10 cellular contexts compared by ENCODE assay signal in the genomic region with DNA sequence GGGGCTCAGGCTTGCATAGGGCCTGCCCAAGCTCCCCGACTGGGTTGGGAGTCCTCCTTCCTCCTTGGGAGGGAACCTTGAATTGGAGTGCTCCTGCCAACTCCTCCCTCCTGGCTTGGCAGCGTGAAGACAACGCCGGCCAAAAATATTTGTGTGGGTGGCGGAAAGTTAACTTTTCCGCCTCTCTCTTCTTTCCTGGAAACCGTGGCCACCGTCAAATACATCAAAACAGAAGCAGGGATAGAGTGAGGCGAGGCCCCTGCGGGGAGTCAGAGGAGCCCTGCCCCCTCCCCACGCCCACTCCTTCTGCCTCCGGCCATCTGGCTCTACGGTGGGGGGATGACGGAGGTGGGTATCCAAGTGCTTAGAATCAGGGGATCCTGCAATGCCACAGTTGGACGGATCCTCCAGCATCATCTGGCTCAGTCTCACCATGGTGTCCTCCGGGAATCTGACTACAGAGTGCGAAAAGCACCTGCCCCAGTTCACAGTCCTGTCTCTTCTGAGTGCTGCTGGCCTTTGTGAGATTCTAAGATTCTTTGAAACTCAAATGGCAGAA. TPM values are rescaled to one million over a fixed set of nuclear protein-coding genes. Genes with fewer than 3 reads are reported as not detected.
A peak's percentile ranks its signal among the peaks of the same experiment; 100 is the strongest.
DNase-seq lines count a peak whose midpoint lies in the region; ATAC-seq, FAIRE-seq and TF ChIP-seq lines count a peak whose summit lies in the region.
"Had no signal": no experiment of that assay in that cellular context is flagged by ENCODE, and none has a peak within 500 bp of the region (broad histone marks: within the 10 kb centered on the region; RNA-seq: fewer than 3 reads in every experiment).

No MANE protein-coding gene starts in this region.

- WGBS in spleen, 5 donors = 51 to 58% (median 54%) methylated on average over 14 to 17 of the region's 17 CpGs

- H3K4me3 ChIP-seq in GM23338 (no peak overlapping the region), kidney (ENCODE audit: low read length in 2 of 2) (no peak overlapping the region), spleen (no peak overlapping the region)

- peak overlapping the region in 1 of 2 donors; percentile 6 for H3K9ac ChIP-seq in kidney (ENCODE audit: low read length in 2 of 2)

- H2AFZ ChIP-seq in GM23338 = 0 out of 2 replicates have a peak overlapping the region, but pooled peaks have one; percentile 14

- H3K27ac ChIP-seq in GM23338 (ENCODE audit: low read depth) (no peak overlapping the region), kidney (ENCODE audit: low read depth in 2 of 2, low read length in 2 of 2) (peak overlapping the region; percentile 58 to 80), spleen (peak overlapping the region; percentile 27 to 72 (median 52))

- H3K4me1 Mint-ChIP-seq in GM23338 (peaks cover 36% of the 10 kb centered on the region), brain (peaks cover 83% of the 10 kb centered on the region)

- intact Hi-C loops in kidney (cut with DNase I) = no loop called here
- intact Hi-C loops in spleen (cut with DNase I; ENCODE audit: low total_unique reads) = no loop called here

- no peaks in the 10 kb centered on the region for H3K79me2 ChIP-seq in GM23338 (replicated peaks; ENCODE audit: insufficient read depth)

- no peak overlapping the region for H3K27ac Mint-ChIP-seq in GM23338
- H3K27ac Mint-ChIP-seq in brain = peak overlapping the region; percentile 32 to 92 (median 80)
- H3K27ac Mint-ChIP-seq: T-cell had no signal

- no peak for TF ChIP-seq POLR2A in spleen (IDR thresholded peaks at IDR 0.05)

- H3K36me3 Mint-ChIP-seq in GM23338 (ENCODE audit: low read depth) = no peaks in the 10 kb centered on the region
- H3K36me3 Mint-ChIP-seq in brain = no peaks in the 10 kb centered on the region
- H3K36me3 Mint-ChIP-seq: T-cell had no signal

- FAIRE-seq in kidney (lab: Jason Lieb, UNC) = no peak

- H3K9me3 ChIP-seq in kidney (ENCODE audit: control insufficient read depth in 1 of 2, low read length in 2 of 2) (no peaks in the 10 kb centered on the region), spleen (no peaks in the 10 kb centered on the region)

- DNase-seq in GM23338 (ENCODE audit: low spot score) = no peak
- DNase-seq in kidney = no peak
- no peak for DNase-seq in spleen
- no peak for DNase-seq in activated gamma-delta T cell treated with Interleukin-2 at 50 U/mL for 16 hours
- no peak for DNase-seq in LoVo (ENCODE audit: low spot score)
- no peak for DNase-seq in T1000 (lab: John Stamatoyannopoulos, UW)
- DNase-seq: NCI-H187, T-cell had no signal

- peak; percentile 9; the same call in 2 of the 3 replicates for ATAC-seq in GM23338
- ATAC-seq in GM18517 (IDR thresholded peaks at IDR 0.05; ENCODE audit: unreplicated experiment) = no peak
- ATAC-seq: T-cell had no signal

- no peaks in the 10 kb centered on the region for H4K20me1 ChIP-seq in GM23338 (replicated peaks; ENCODE audit: insufficient read depth)

- H3K9me3 Mint-ChIP-seq in GM23338 = no peaks in the 10 kb centered on the region
- no peaks in the 10 kb centered on the region for H3K9me3 Mint-ChIP-seq in brain
- H3K9me3 Mint-ChIP-seq: T-cell had no signal

- no peaks in the 10 kb centered on the region for H3F3A ChIP-seq in GM23338 (replicated peaks; ENCODE audit: low read depth)

- peaks cover 5% of the 10 kb centered on the region for H3K27me3 Mint-ChIP-seq in GM23338 (ENCODE audit: insufficient read depth, low read depth, poor library complexity)
- H3K27me3 Mint-ChIP-seq in brain = peaks cover 3% of the 10 kb centered on the region

- no peak for TF ChIP-seq CTCF in GM23338 (conservative IDR thresholded peaks at IDR 0.05; ENCODE audit: low read depth in 2 of 2)
- no peak for TF ChIP-seq CTCF in brain (conservative IDR thresholded peaks at IDR 0.05)
- TF ChIP-seq CTCF in kidney (IDR thresholded peaks at IDR 0.05; ENCODE audit: borderline replicate concordance, extremely low read depth, insufficient read depth) = no peak
- TF ChIP-seq CTCF in spleen (IDR thresholded peaks at IDR 0.05 in 8 of 11, conservative IDR thresholded peaks at IDR 0.05 in 3 of 11) = no peak

- H3K27me3 ChIP-seq in GM23338 (ENCODE audit: insufficient read depth) (no peaks in the 10 kb centered on the region), spleen (replicated peaks in 1 of 7) (peaks cover 0 to 6% (median 0%) of the 10 kb centered on the region in 7 donors)

- H3K4me1 ChIP-seq in GM23338 (ENCODE audit: insufficient read depth) (0 out of 2 replicates have a peak, but pooled peaks cover 6% of the 10 kb centered on the region), kidney (ENCODE audit: control insufficient read depth in 1 of 2, insufficient read depth in 1 of 2, low read depth in 1 of 2, low read length in 2 of 2) (peaks cover 33 to 66% of the 10 kb centered on the region in 2 donors), spleen (peaks cover 29 to 100% (median 67%) of the 10 kb centered on the region in 6 donors)

- H3K36me3 ChIP-seq in GM23338 (ENCODE audit: insufficient read depth) (no peaks in the 10 kb centered on the region), kidney (ENCODE audit: control insufficient read depth in 1 of 2, insufficient read depth in 2 of 2, low read length in 2 of 2) (no peaks in the 10 kb centered on the region), spleen (no peaks in the 10 kb centered on the region)

- H3K4me3 Mint-ChIP-seq in GM23338 = no peak overlapping the region
- peak overlapping the region in 1 of 5 experiments; percentile 37 for H3K4me3 Mint-ChIP-seq in brain
- H3K4me3 Mint-ChIP-seq: T-cell had no signal

- no peaks in the 10 kb centered on the region for H3K9me2 ChIP-seq in GM23338 (ENCODE audit: insufficient read depth)

- H3K4me2 ChIP-seq in GM23338 = no peak overlapping the region

TF ChIP-seq in GM23338, 12 proteins besides CTCF, POLR2A, EP300 and RAD21 (continues in another document):
- TF ChIP-seq ETS1 (IDR thresholded peaks at IDR 0.05) (no peak), ZNF114 (CRISPR knock-in tag; IDR thresholded peaks at IDR 0.05) (no peak), CREB1 (CRISPR knock-in tag; IDR thresholded peaks at IDR 0.05; ENCODE audit: low read depth) (no peak), STAT1 (IDR thresholded peaks at IDR 0.05; ENCODE audit: unreplicated experiment) (no peak), REST (IDR thresholded peaks at IDR 0.05; ENCODE audit: unreplicated experiment) (no peak)

RNA-seq across cellular contexts. Expression of gene SYNPO, which starts 25.2 kb away (rescaled TPM):
- total RNA-seq in GM23338 (2014; rRNA removed; shearing (Covaris generic)) = 1.3 and 3.0 TPM in 2 replicates
- polyA plus RNA-seq in GM23338 (2016; fragmentation: Nextera tagmentation; extraction: Ambion mirVana) (0.16 and 0.38 TPM in 2 replicates), brain (ENCODE audit: insufficient read depth, low read depth, low replicate concordance) (50.7 TPM), kidney (ENCODE audit: insufficient read depth, low read depth, low replicate concordance) (46.3 TPM), spleen (10 to 100 TPM in 1 of 3 donors, 1 to 10 TPM in 2; 6.9 to 28.0 (median 9.3) TPM)
- total RNA-seq in kidney (87.6 TPM), spleen (100 to 1,000 TPM in 2 of 7 donors, 10 to 100 TPM in 5; 38.9 to 133 (median 68.9) TPM)

RNA-seq across cellular contexts. Expression of gene MYOZ3, which starts 45.8 kb away (rescaled TPM):
- 13.8 and 26.4 TPM in 2 replicates for total RNA-seq in GM23338 (2014; rRNA removed; shearing (Covaris generic))
- polyA plus RNA-seq in GM23338 (2016; fragmentation: Nextera tagmentation; extraction: Ambion mirVana) (10.9 and 12.7 TPM in 2 replicates), brain (ENCODE audit: insufficient read depth, low read depth, low replicate concordance) (0.24 TPM), kidney (ENCODE audit: insufficient read depth, low read depth, low replicate concordance) (1.3 TPM), spleen (under 1 TPM; 0.04 to 0.32 (median 0.14) TPM)
- total RNA-seq in kidney (0.66 TPM), spleen (1 to 10 TPM in 3 of 7 donors, under 1 TPM in 3, not detected in 1; 0.26 to 1.2 (median 0.81) TPM)
- total RNA-seq: T-cell had no signal
